In genomic region chr5:55665065-55665464, GRCh38 we compare ENCODE assay signal across 17 cellular contexts. TPM values are rescaled to one million over a fixed set of nuclear protein-coding genes. Genes with fewer than 3 reads are reported as not detected.
DNase-seq lines count a peak whose midpoint lies in the region; ATAC-seq and TF ChIP-seq lines count a peak whose summit lies in the region.
"Had no signal": no experiment of that assay in that cellular context is flagged by ENCODE, and none has a peak within 500 bp of the region (broad histone marks: within the 10 kb centered on the region; RNA-seq: fewer than 3 reads in every experiment).

No MANE protein-coding gene starts in this region.

- H3K9me3 ChIP-seq in left ventricle myocardium inferior (replicated peaks) (no peaks in the 10 kb centered on the region), ascending aorta (no peaks in the 10 kb centered on the region), subcutaneous abdominal adipose tissue (ENCODE audit: control insufficient read depth in 5 of 5, low read length in 5 of 5) (no peaks in the 10 kb centered on the region)

- H3K4me3 ChIP-seq in left ventricle myocardium inferior (no peak overlapping the region), ascending aorta (no peak overlapping the region), fibroblast of the aortic adventitia (ENCODE audit: low read depth, low read length) (no peak overlapping the region), subcutaneous abdominal adipose tissue (ENCODE audit: low read depth in 1 of 5, low read length in 5 of 5) (no peak overlapping the region)

- H3K4me1 ChIP-seq in left ventricle myocardium inferior: no peaks in the 10 kb centered on the region
- H3K4me1 ChIP-seq in ascending aorta: peaks cover 0 to 10% of the 10 kb centered on the region in 2 donors
- H3K4me1 ChIP-seq in subcutaneous abdominal adipose tissue (ENCODE audit: control insufficient read depth in 5 of 5, insufficient read depth in 5 of 5, low read length in 5 of 5): peaks cover 0 to 11% (median 3%) of the 10 kb centered on the region in 5 donors

- H3K36me3 ChIP-seq in left ventricle myocardium inferior (peaks cover 42% of the 10 kb centered on the region), ascending aorta (peaks cover 2 to 15% of the 10 kb centered on the region in 2 donors), subcutaneous abdominal adipose tissue (ENCODE audit: control insufficient read depth in 5 of 5, insufficient read depth in 5 of 5, low read length in 5 of 5) (peaks cover 0 to 11% (median 0%) of the 10 kb centered on the region in 5 donors)

- H3K27ac ChIP-seq in left ventricle myocardium inferior (replicated peaks): no peak overlapping the region
- peak overlapping the region; percentile 37 to 61 for H3K27ac ChIP-seq in ascending aorta
- H3K27ac ChIP-seq in subcutaneous abdominal adipose tissue (ENCODE audit: low read depth, low read length): peak overlapping the region; percentile 70

- ATAC-seq in Right ventricle myocardium superior (ENCODE audit: poor library complexity): no peak
- ATAC-seq in GM21360 (IDR thresholded peaks at IDR 0.05; ENCODE audit: unreplicated experiment): no peak
- ATAC-seq: HepG2 had no signal

- H3K9ac ChIP-seq in subcutaneous abdominal adipose tissue (ENCODE audit: low read length in 5 of 5): no peak overlapping the region

- no peak for TF ChIP-seq CTCF in left ventricle myocardium inferior (IDR thresholded peaks at IDR 0.05; ENCODE audit: borderline replicate concordance)
- TF ChIP-seq CTCF in ascending aorta (IDR thresholded peaks at IDR 0.05): no peak
- TF ChIP-seq CTCF in fibroblast of the aortic adventitia (IDR thresholded peaks at IDR 0.05; ENCODE audit: insufficient read depth, low read length): no peak

- intact Hi-C loops in Right ventricle myocardium superior (cut with DNase I) (no loop called here), left ventricle myocardium inferior (cut with micrococcal nuclease) (no loop called here), ascending aorta (cut with DNase I) (loop anchor here (1.0 to 10.0 kb wide), 3 partner anchors 26 to 230 kb away; no protein-coding TSS in a partner anchor)

- H3K27me3 ChIP-seq in left ventricle myocardium inferior (ENCODE audit: low read depth): no peaks in the 10 kb centered on the region
- H3K27me3 ChIP-seq in ascending aorta: no peaks in the 10 kb centered on the region
- no peaks in the 10 kb centered on the region for H3K27me3 ChIP-seq in subcutaneous abdominal adipose tissue (ENCODE audit: control insufficient read depth in 5 of 5, insufficient read depth in 4 of 5, low read length in 5 of 5)

- peak; percentile 42 for DNase-seq in Right ventricle myocardium superior
- DNase-seq in left ventricle myocardium inferior: no peak
- peak; percentile 31 to 82 for DNase-seq in ascending aorta (ENCODE audit: low spot score in 2 of 2)
- DNase-seq in fibroblast of the aortic adventitia (ENCODE audit: low read depth): peak; percentile 82
- no peak for DNase-seq in activated CD8-positive, alpha-beta memory T cell treated with anti-CD3 and anti-CD28 coated beads for 24 hours
- no peak for DNase-seq in NCI-H1092 (lab: John Stamatoyannopoulos, UW)
- DNase-seq: 8988T; C1 segment of cervical spinal cord; DMS 273 treated with DMSO at 0.1 percent for 48 hours; H7; NCI-H1436; NCI-H2081; NCI-H69; NK-92 treated with Interleukin-12 subunit alpha and Interleukin-12 subunit beta, amount 100 ng/mL, for 24 hours had no signal

RNA-seq across cellular contexts. Expression of gene SLC38A9, which starts 47.1 kb away (rescaled TPM):
- total RNA-seq in Right ventricle myocardium superior (6.3 TPM), left ventricle myocardium inferior (7.0 TPM), ascending aorta (1.8 TPM), fibroblast of the aortic adventitia (ENCODE audit: low replicate concordance) (35.6 and 41.3 TPM in 2 replicates)

Comparison
In these comparisons a context has a peak if more than half of its experiments do, and no peak if none do; other contexts are left out.
1. DNase-seq: peak in Right ventricle myocardium superior (single experiment), ascending aorta (2 of 2) and fibroblast of the aortic adventitia (single experiment); none in left ventricle myocardium inferior (single experiment), activated CD8-positive, alpha-beta memory T cell treated with anti-CD3 and anti-CD28 coated beads for 24 hours (single experiment) and NCI-H1092 (single experiment).